Comparison of ENCODE assay signal across 17 cellular contexts in genomic region chr17:48614904-48615211, GRCh38. TPM values are rescaled to one million over a fixed set of nuclear protein-coding genes. Genes with fewer than 3 reads are reported as not detected.
DNase-seq lines count a peak whose midpoint lies in the region; ATAC-seq and TF ChIP-seq lines count a peak whose summit lies in the region.
"Had no signal": no experiment of that assay in that cellular context is flagged by ENCODE, and none has a peak within 500 bp of the region (broad histone marks: within the 10 kb centered on the region; RNA-seq: fewer than 3 reads in every experiment).

No MANE protein-coding gene starts in this region.

- peak overlapping the region in 3 of 4 donors; percentile 63 to 71 (median 65) for H3K4me3 ChIP-seq in Peyer's patch
- peak overlapping the region; percentile 7 for H3K4me3 ChIP-seq in fibroblast of mammary gland (ENCODE audit: control insufficient read depth, low read depth, low read length)
- H3K4me3 ChIP-seq: GM12878, K562 had no signal

- no peaks in the 10 kb centered on the region for H3K9me3 Mint-ChIP-seq in activated CD8-positive, alpha-beta memory T cell treated with anti-CD3 and anti-CD28 coated beads, Interleukin-2, amount 10 ng/mL, durations not matched to agents 7 days and 5 days (ENCODE audit: low read depth)
- no peaks in the 10 kb centered on the region for H3K9me3 Mint-ChIP-seq in stimulated activated naive B cell treated with anti-CD40 and anti-IgM and Interleukin-4, amounts not matched to agents 10 μg/mL and 1 μg/mL and 100 μg/mL, for 72 hours

- H3K27ac ChIP-seq in Peyer's patch, result peak overlapping the region in 3 of 4 donors; percentile 8 to 92 (median 71)
- H3K27ac ChIP-seq: epithelial cell of prostate, RWPE1 had no signal

- peaks cover 2% of the 10 kb centered on the region for H3K36me3 Mint-ChIP-seq in activated CD8-positive, alpha-beta memory T cell treated with anti-CD3 and anti-CD28 coated beads, Interleukin-2, amount 10 ng/mL, durations not matched to agents 7 days and 5 days
- H3K36me3 Mint-ChIP-seq in stimulated activated naive B cell treated with anti-CD40 and anti-IgM and Interleukin-4, amounts not matched to agents 10 μg/mL and 1 μg/mL and 100 μg/mL, for 72 hours, result peaks cover 2 to 7% of the 10 kb centered on the region in 2 donors

- peaks cover 82% of the 10 kb centered on the region for H3K27me3 Mint-ChIP-seq in activated CD8-positive, alpha-beta memory T cell treated with anti-CD3 and anti-CD28 coated beads, Interleukin-2, amount 10 ng/mL, durations not matched to agents 7 days and 5 days
- peaks cover 76 to 96% of the 10 kb centered on the region in 2 donors for H3K27me3 Mint-ChIP-seq in stimulated activated naive B cell treated with anti-CD40 and anti-IgM and Interleukin-4, amounts not matched to agents 10 μg/mL and 1 μg/mL and 100 μg/mL, for 72 hours

- peak overlapping the region; percentile 8 for H3K27ac Mint-ChIP-seq in activated CD8-positive, alpha-beta memory T cell treated with anti-CD3 and anti-CD28 coated beads, Interleukin-2, amount 10 ng/mL, durations not matched to agents 7 days and 5 days
- peak overlapping the region; percentile 91 for H3K27ac Mint-ChIP-seq in stimulated activated naive B cell treated with anti-CD40 and anti-IgM and Interleukin-4, amounts not matched to agents 10 μg/mL and 1 μg/mL and 100 μg/mL, for 72 hours
- H3K27ac Mint-ChIP-seq: activated CD8-positive, alpha-beta T cell treated with anti-CD3 and anti-CD28 coated beads, Interleukin-2, amount 10 ng/mL, durations not matched to agents 7 days and 5 days had no signal

- CTCF ChIA-PET in activated CD8-positive, alpha-beta memory T cell treated with anti-CD3 and anti-CD28 coated beads, Interleukin-2, amount 10 ng/mL, durations not matched to agents 7 days and 5 days (lab: Charles Lee), result interaction anchor here (0.9 to 2.9 kb wide), 6 partner anchors 18 to 279 kb away, joined by 3 to 21 read pairs (median 3); no protein-coding TSS in a partner anchor

- H3K36me3 ChIP-seq in Peyer's patch, result no peaks in the 10 kb centered on the region

- no peaks in the 10 kb centered on the region for H3K9me3 ChIP-seq in Peyer's patch

- H3K4me3 Mint-ChIP-seq in activated CD8-positive, alpha-beta memory T cell treated with anti-CD3 and anti-CD28 coated beads, Interleukin-2, amount 10 ng/mL, durations not matched to agents 7 days and 5 days, result no peak overlapping the region
- peak overlapping the region; percentile 70 to 76 for H3K4me3 Mint-ChIP-seq in stimulated activated naive B cell treated with anti-CD40 and anti-IgM and Interleukin-4, amounts not matched to agents 10 μg/mL and 1 μg/mL and 100 μg/mL, for 72 hours

- no peak for TF ChIP-seq POLR2A in Peyer's patch (IDR thresholded peaks at IDR 0.05)

- TF ChIP-seq CTCF in Peyer's patch (IDR thresholded peaks at IDR 0.05) (no peak), fibroblast of mammary gland (conservative IDR thresholded peaks at IDR 0.05; ENCODE audit: control insufficient read depth, insufficient read depth, low read depth, low read length) (no peak)

- no peak for ATAC-seq in activated CD8-positive, alpha-beta memory T cell treated with anti-CD3 and anti-CD28 coated beads, Interleukin-2, amount 10 ng/mL, durations not matched to agents 7 days and 5 days
- ATAC-seq in stimulated activated naive B cell treated with anti-CD40 and anti-IgM and Interleukin-4, amounts not matched to agents 10 μg/mL and 1 μg/mL and 100 μg/mL, for 72 hours (replicated peaks), result no peak
- no peak for ATAC-seq in GM19328 (IDR thresholded peaks at IDR 0.05; ENCODE audit: unreplicated experiment)
- ATAC-seq: activated CD8-positive, alpha-beta T cell treated with anti-CD3 and anti-CD28 coated beads, Interleukin-2, amount 10 ng/mL, durations not matched to agents 7 days and 5 days; GM12878; K562; left ventricle myocardium superior had no signal

- no peak for DNase-seq in activated CD8-positive, alpha-beta memory T cell treated with anti-CD3 and anti-CD28 coated beads, Interleukin-2, amount 10 ng/mL, durations not matched to agents 7 days and 5 days
- no peak for DNase-seq in activated CD8-positive, alpha-beta memory T cell treated with anti-CD3 and anti-CD28 coated beads, Interleukin-2, amount 50 U/mL, for 4 hours
- no peak for DNase-seq in Peyer's patch
- no peak for DNase-seq in fibroblast of mammary gland (ENCODE audit: low read depth)
- no peak for DNase-seq in stimulated activated naive B cell treated with anti-CD40 and anti-IgM and Interleukin-4, amounts not matched to agents 10 μg/mL and 1 μg/mL and 100 μg/mL, for 72 hours
- DNase-seq in NCI-H1436 treated with DMSO at 0.1 percent for 48 hours (lab: John Stamatoyannopoulos, UW), result no peak
- no peak for DNase-seq in T1000 (lab: John Stamatoyannopoulos, UW)
- DNase-seq: activated CD8-positive, alpha-beta T cell treated with anti-CD3 and anti-CD28 coated beads, Interleukin-2, amount 10 ng/mL, durations not matched to agents 7 days and 5 days; left ventricle myocardium superior; NCI-H1694 had no signal

- peaks cover 0 to 19% of the 10 kb centered on the region in 2 donors for H3K27me3 ChIP-seq in Peyer's patch

- peaks cover 0 to 34% (median 19%) of the 10 kb centered on the region in 4 donors for H3K4me1 ChIP-seq in Peyer's patch

- H3K4me1 Mint-ChIP-seq in activated CD8-positive, alpha-beta memory T cell treated with anti-CD3 and anti-CD28 coated beads, Interleukin-2, amount 10 ng/mL, durations not matched to agents 7 days and 5 days, result peaks cover 55% of the 10 kb centered on the region
- peaks cover 36 to 79% of the 10 kb centered on the region in 2 donors for H3K4me1 Mint-ChIP-seq in stimulated activated naive B cell treated with anti-CD40 and anti-IgM and Interleukin-4, amounts not matched to agents 10 μg/mL and 1 μg/mL and 100 μg/mL, for 72 hours

RNA-seq across cellular contexts. Expression of gene HOXB8, which starts 0.2 kb away (rescaled TPM):
- 1 to 10 TPM in 1 of 2 experiments, under 1 TPM in 1; 0.38 to 1.4 TPM for total RNA-seq in activated CD8-positive, alpha-beta memory T cell treated with anti-CD3 and anti-CD28 coated beads, Interleukin-2, amount 10 ng/mL, durations not matched to agents 7 days and 5 days
- total RNA-seq in Peyer's patch, result 10 to 100 TPM in 3 of 4 donors, 1 to 10 TPM in 1; 1.8 to 21.2 (median 14.9) TPM
- total RNA-seq: activated CD8-positive, alpha-beta T cell treated with anti-CD3 and anti-CD28 coated beads, Interleukin-2, amount 10 ng/mL, durations not matched to agents 7 days and 5 days; cerebellum; left ventricle myocardium superior; osteoblast had no signal

RNA-seq across cellular contexts. Expression of gene HOXB7, which starts 4.0 kb away (rescaled TPM):
- total RNA-seq in activated CD8-positive, alpha-beta memory T cell treated with anti-CD3 and anti-CD28 coated beads, Interleukin-2, amount 10 ng/mL, durations not matched to agents 7 days and 5 days, result 1 to 10 TPM; 1.7 TPM
- total RNA-seq in Peyer's patch, result 10 to 100 TPM; 10.7 to 22.8 (median 19.0) TPM
- total RNA-seq: cerebellum had no signal

RNA-seq across cellular contexts. Expression of gene HOXB6, which starts 10.1 kb away (rescaled TPM):
- total RNA-seq in activated CD8-positive, alpha-beta memory T cell treated with anti-CD3 and anti-CD28 coated beads, Interleukin-2, amount 10 ng/mL, durations not matched to agents 7 days and 5 days, result 1 to 10 TPM in 1 of 2 experiments, under 1 TPM in 1; 0.58 to 1.1 TPM
- 10 to 100 TPM; 34.3 to 98.4 (median 66.7) TPM for total RNA-seq in Peyer's patch
- total RNA-seq: activated CD8-positive, alpha-beta T cell treated with anti-CD3 and anti-CD28 coated beads, Interleukin-2, amount 10 ng/mL, durations not matched to agents 7 days and 5 days; cerebellum had no signal

RNA-seq across cellular contexts. Expression of gene HOXB9, which starts 11.3 kb away (rescaled TPM):
- 10 to 100 TPM in 1 of 2 experiments, 1 to 10 TPM in 1; 8.4 to 19.6 TPM for total RNA-seq in activated CD8-positive, alpha-beta memory T cell treated with anti-CD3 and anti-CD28 coated beads, Interleukin-2, amount 10 ng/mL, durations not matched to agents 7 days and 5 days
- total RNA-seq in Peyer's patch, result 10 to 100 TPM; 13.7 to 47.5 (median 24.9) TPM
- total RNA-seq: left ventricle myocardium superior, osteoblast had no signal

RNA-seq across cellular contexts. Expression of gene HOXB5, which starts 21.3 kb away (rescaled TPM):
- under 1 TPM in 1 of 2 experiments, not detected in 1; 0.16 TPM for total RNA-seq in activated CD8-positive, alpha-beta memory T cell treated with anti-CD3 and anti-CD28 coated beads, Interleukin-2, amount 10 ng/mL, durations not matched to agents 7 days and 5 days
- total RNA-seq in Peyer's patch, result 10 to 100 TPM in 3 of 4 donors, 1 to 10 TPM in 1; 7.7 to 22.5 (median 15.0) TPM
- total RNA-seq: activated CD8-positive, alpha-beta T cell treated with anti-CD3 and anti-CD28 coated beads, Interleukin-2, amount 10 ng/mL, durations not matched to agents 7 days and 5 days; cerebellum; GM12878; left ventricle myocardium superior; osteoblast had no signal

Comparison
In these comparisons a context has a peak if more than half of its experiments do, and no peak if none do; other contexts are left out.
1. RNA of gene HOXB7, which starts 4.0 kb away (total RNA-seq): 10.7 to 22.8 TPM in Peyer's patch; 1.7 TPM in activated CD8-positive, alpha-beta memory T cell treated with anti-CD3 and anti-CD28 coated beads, Interleukin-2, amount 10 ng/mL, durations not matched to agents 7 days and 5 days; every median in the first group is over 4 times any median in the second.
2. RNA of gene HOXB6, which starts 10.1 kb away (total RNA-seq): 34.3 to 98.4 TPM in Peyer's patch; 0.58 to 1.1 TPM in activated CD8-positive, alpha-beta memory T cell treated with anti-CD3 and anti-CD28 coated beads, Interleukin-2, amount 10 ng/mL, durations not matched to agents 7 days and 5 days; every median in the first group is over 10 times any median in the second.